11 cellular contexts compared by ENCODE assay signal in genomic region chr7:74775111-74775510, GRCh38. TPM values are rescaled to one million over a fixed set of nuclear protein-coding genes. Genes with fewer than 3 reads are reported as not detected.
DNase-seq lines count a peak whose midpoint lies in the region; ATAC-seq lines count a peak whose summit lies in the region.
"Not testable (repeated sequence)": the region's sequence is repeated elsewhere in the genome, so short reads cannot be mapped to it uniquely, and the experiment has no call there.
"Had no signal": no experiment of that assay in that cellular context is flagged by ENCODE, and none has a peak within 500 bp of the region (broad histone marks: within the 10 kb centered on the region; RNA-seq: fewer than 3 reads in every experiment).

No MANE protein-coding gene starts in this region.

- H3K27me3 Mint-ChIP-seq in activated CD8-positive, alpha-beta memory T cell treated with anti-CD3 and anti-CD28 coated beads, Interleukin-2, amount 10 ng/mL, durations not matched to agents 7 days and 5 days; natural killer cell treated with Interleukin-12 subunit alpha and Interleukin-12 subunit beta and Interleukin-15 and Interleukin-18, amount 100 ng/mL, for 72 hours: not testable (repeated sequence)

- ATAC-seq in GM18907 (IDR thresholded peaks at IDR 0.05; ENCODE audit: unreplicated experiment), result peak; percentile 31
- ATAC-seq in GM19455 (IDR thresholded peaks at IDR 0.05; ENCODE audit: unreplicated experiment), result peak; percentile 35
- peak; percentile 35 for ATAC-seq in HG02623 (IDR thresholded peaks at IDR 0.05; ENCODE audit: unreplicated experiment)
- ATAC-seq in HG02884 (IDR thresholded peaks at IDR 0.05; ENCODE audit: unreplicated experiment), result peak; percentile 42
- peak; percentile 37 for ATAC-seq in HG03432 (IDR thresholded peaks at IDR 0.05; ENCODE audit: unreplicated experiment)
- ATAC-seq in activated CD8-positive, alpha-beta memory T cell treated with anti-CD3 and anti-CD28 coated beads, Interleukin-2, amount 10 ng/mL, durations not matched to agents 7 days and 5 days, result peak; percentile 55
- peak; percentile 84 for ATAC-seq in natural killer cell treated with Interleukin-12 subunit alpha and Interleukin-12 subunit beta and Interleukin-15 and Interleukin-18, amount 100 ng/mL, for 72 hours

- DNase-seq in activated CD8-positive, alpha-beta memory T cell treated with anti-CD3 and anti-CD28 coated beads, Interleukin-2, amount 10 ng/mL, durations not matched to agents 7 days and 5 days; natural killer cell treated with Interleukin-12 subunit alpha and Interleukin-12 subunit beta and Interleukin-15 and Interleukin-18, amount 100 ng/mL, for 72 hours (ENCODE audit: low spot score): not testable (repeated sequence)

- CTCF ChIA-PET in activated CD8-positive, alpha-beta memory T cell treated with anti-CD3 and anti-CD28 coated beads, Interleukin-2, amount 10 ng/mL, durations not matched to agents 7 days and 5 days (lab: Charles Lee), result not testable (repeated sequence)

- not testable (repeated sequence) for H3K36me3 Mint-ChIP-seq in activated CD8-positive, alpha-beta memory T cell treated with anti-CD3 and anti-CD28 coated beads, Interleukin-2, amount 10 ng/mL, durations not matched to agents 7 days and 5 days; natural killer cell treated with Interleukin-12 subunit alpha and Interleukin-12 subunit beta and Interleukin-15 and Interleukin-18, amount 100 ng/mL, for 72 hours

- H3K4me3 Mint-ChIP-seq in activated CD8-positive, alpha-beta memory T cell treated with anti-CD3 and anti-CD28 coated beads, Interleukin-2, amount 10 ng/mL, durations not matched to agents 7 days and 5 days; natural killer cell treated with Interleukin-12 subunit alpha and Interleukin-12 subunit beta and Interleukin-15 and Interleukin-18, amount 100 ng/mL, for 72 hours: not testable (repeated sequence)

- not testable (repeated sequence) for H3K9me3 Mint-ChIP-seq in activated CD8-positive, alpha-beta memory T cell treated with anti-CD3 and anti-CD28 coated beads, Interleukin-2, amount 10 ng/mL, durations not matched to agents 7 days and 5 days (ENCODE audit: low read depth); natural killer cell treated with Interleukin-12 subunit alpha and Interleukin-12 subunit beta and Interleukin-15 and Interleukin-18, amount 100 ng/mL, for 72 hours

- H3K4me1 Mint-ChIP-seq in activated CD8-positive, alpha-beta memory T cell treated with anti-CD3 and anti-CD28 coated beads, Interleukin-2, amount 10 ng/mL, durations not matched to agents 7 days and 5 days; natural killer cell treated with Interleukin-12 subunit alpha and Interleukin-12 subunit beta and Interleukin-15 and Interleukin-18, amount 100 ng/mL, for 72 hours (ENCODE audit: low read depth in 2 of 2): not testable (repeated sequence)

- not testable (repeated sequence) for H3K27ac Mint-ChIP-seq in activated CD8-positive, alpha-beta memory T cell treated with anti-CD3 and anti-CD28 coated beads, Interleukin-2, amount 10 ng/mL, durations not matched to agents 7 days and 5 days; natural killer cell treated with Interleukin-12 subunit alpha and Interleukin-12 subunit beta and Interleukin-15 and Interleukin-18, amount 100 ng/mL, for 72 hours

RNA-seq across cellular contexts. Expression of gene NCF1, which starts 1.3 kb away (rescaled TPM):
- total RNA-seq in activated CD8-positive, alpha-beta memory T cell treated with anti-CD3 and anti-CD28 coated beads, Interleukin-2, amount 10 ng/mL, durations not matched to agents 7 days and 5 days, result under 1 TPM; 0.30 to 0.35 TPM
- total RNA-seq in natural killer cell treated with Interleukin-12 subunit alpha and Interleukin-12 subunit beta and Interleukin-15 and Interleukin-18, amount 100 ng/mL, for 72 hours, result 10 to 100 TPM; 23.8 to 48.8 TPM
- total RNA-seq: A673, Daoy, G401, IMR-90 had no signal

Comparison
In these comparisons a context has a peak if more than half of its experiments do, and no peak if none do; other contexts are left out.
1. ATAC-seq: peak in every context shown above with its lines; median percentile 84 in natural killer cell treated with Interleukin-12 subunit alpha and Interleukin-12 subunit beta and Interleukin-15 and Interleukin-18, amount 100 ng/mL, for 72 hours; 55 in activated CD8-positive, alpha-beta memory T cell treated with anti-CD3 and anti-CD28 coated beads, Interleukin-2, amount 10 ng/mL, durations not matched to agents 7 days and 5 days; 42 in HG02884; 37 in HG03432; 35 in GM19455; 35 in HG02623; 31 in GM18907.
2. RNA of gene NCF1, which starts 1.3 kb away (total RNA-seq): 23.8 to 48.8 TPM in natural killer cell treated with Interleukin-12 subunit alpha and Interleukin-12 subunit beta and Interleukin-15 and Interleukin-18, amount 100 ng/mL, for 72 hours; 0.30 to 0.35 TPM in activated CD8-positive, alpha-beta memory T cell treated with anti-CD3 and anti-CD28 coated beads, Interleukin-2, amount 10 ng/mL, durations not matched to agents 7 days and 5 days; every median in the first group is over 10 times any median in the second.